22 cellular contexts compared by ENCODE assay signal in genomic region chrX:112025753-112026152, GRCh38. TPM values are rescaled to one million over a fixed set of nuclear protein-coding genes. Genes with fewer than 3 reads are reported as not detected.
DNase-seq lines count a peak whose midpoint lies in the region; ATAC-seq and TF ChIP-seq lines count a peak whose summit lies in the region.
"Had no signal": no experiment of that assay in that cellular context is flagged by ENCODE, and none has a peak within 500 bp of the region (broad histone marks: within the 10 kb centered on the region; RNA-seq: fewer than 3 reads in every experiment).

No MANE protein-coding gene starts in this region.

- H3K27ac ChIP-seq in ovary: no peak overlapping the region
- H3K27ac ChIP-seq: colonic mucosa, KMS-11, prostate gland, upper lobe of left lung had no signal

- no peaks in the 10 kb centered on the region for H3K9me3 Mint-ChIP-seq in stimulated activated effector memory CD8-positive, alpha-beta T cell treated with anti-CD3 and anti-CD28 coated beads, Interleukin-12 subunit alpha, Interleukin-12 subunit beta, amount 100 ng/mL, for 72 hours
- H3K9me3 Mint-ChIP-seq: activated naive CD4-positive, alpha-beta T cell treated with anti-CD3 and anti-CD28 coated beads for 36 hours had no signal

- no peaks in the 10 kb centered on the region for H3K36me3 Mint-ChIP-seq in stimulated activated effector memory CD8-positive, alpha-beta T cell treated with anti-CD3 and anti-CD28 coated beads, Interleukin-12 subunit alpha, Interleukin-12 subunit beta, amount 100 ng/mL, for 72 hours
- H3K36me3 Mint-ChIP-seq: naive B cell had no signal

- intact Hi-C loops in ovary (cut with DNase I): no loop called here

- POLR2A ChIA-PET in HEK293T (lab: Yijun Ruan, JAX): no interaction called here

- H3K27ac Mint-ChIP-seq in stimulated activated effector memory CD8-positive, alpha-beta T cell treated with anti-CD3 and anti-CD28 coated beads, Interleukin-12 subunit alpha, Interleukin-12 subunit beta, amount 100 ng/mL, for 72 hours: no peak overlapping the region
- H3K27ac Mint-ChIP-seq: activated naive CD4-positive, alpha-beta T cell treated with anti-CD3 and anti-CD28 coated beads for 36 hours; naive B cell had no signal

- DNase-seq in stimulated activated effector memory CD8-positive, alpha-beta T cell treated with anti-CD3 and anti-CD28 coated beads, Interleukin-12 subunit alpha, Interleukin-12 subunit beta, amount 100 ng/mL, for 72 hours (ENCODE audit: low spot score in 2 of 2): no peak
- no peak for DNase-seq in HEK293T (ENCODE audit: extremely low spot score)
- DNase-seq in ovary: no peak
- no peak for DNase-seq in COLO668 (lab: John Stamatoyannopoulos, UW; ENCODE audit: unreplicated experiment)
- DNase-seq: activated CD4-positive, CD25-positive, alpha-beta regulatory T cell; activated naive CD4-positive, alpha-beta T cell treated with anti-CD3 and anti-CD28 coated beads for 36 hours; colonic mucosa; DMS79 treated with DMSO at 0.1 percent for 48 hours; naive B cell; NCI-H1105; NK-92 treated with Interleukin-12 subunit alpha and Interleukin-12 subunit beta, amount 100 ng/mL, for 24 hours; stimulated activated naive CD4-positive, alpha-beta T cell; upper lobe of left lung had no signal

- peak; percentile 84 for ATAC-seq in GM18499 (IDR thresholded peaks at IDR 0.05; ENCODE audit: insufficient read depth, unreplicated experiment)
- ATAC-seq in GM19351 (IDR thresholded peaks at IDR 0.05; ENCODE audit: unreplicated experiment): peak; percentile 91
- peak; percentile 66 for ATAC-seq in HG02759 (IDR thresholded peaks at IDR 0.05; ENCODE audit: unreplicated experiment)
- peak; percentile 78 for ATAC-seq in HG03378 (IDR thresholded peaks at IDR 0.05; ENCODE audit: unreplicated experiment)
- ATAC-seq in stimulated activated effector memory CD8-positive, alpha-beta T cell treated with anti-CD3 and anti-CD28 coated beads, Interleukin-12 subunit alpha, Interleukin-12 subunit beta, amount 100 ng/mL, for 72 hours: no peak

- no peak for TF ChIP-seq CTCF in ovary (IDR thresholded peaks at IDR 0.05)

- H3K27me3 ChIP-seq in ovary: no peaks in the 10 kb centered on the region
- H3K27me3 ChIP-seq: colonic mucosa, upper lobe of left lung had no signal

- no peak overlapping the region for H3K4me3 ChIP-seq in ovary
- H3K4me3 ChIP-seq: colonic mucosa, lung, prostate gland, upper lobe of left lung had no signal

- 73 to 88% (median 84%) methylated on average over 1 of the region's 1 CpG for WGBS in ovary, 3 donors

- no peaks in the 10 kb centered on the region for H3K36me3 ChIP-seq in ovary
- H3K36me3 ChIP-seq: colonic mucosa, prostate gland, upper lobe of left lung had no signal

- H3K4me3 Mint-ChIP-seq in stimulated activated effector memory CD8-positive, alpha-beta T cell treated with anti-CD3 and anti-CD28 coated beads, Interleukin-12 subunit alpha, Interleukin-12 subunit beta, amount 100 ng/mL, for 72 hours: no peak overlapping the region
- H3K4me3 Mint-ChIP-seq: activated naive CD4-positive, alpha-beta T cell treated with anti-CD3 and anti-CD28 coated beads for 36 hours; naive B cell had no signal

- TF ChIP-seq EP300 in ovary (IDR thresholded peaks at IDR 0.05): no peak

- H3K4me1 ChIP-seq in ovary (ENCODE audit: insufficient read depth): no peaks in the 10 kb centered on the region
- H3K4me1 ChIP-seq: colonic mucosa, prostate gland, upper lobe of left lung had no signal

- no peaks in the 10 kb centered on the region for H3K4me1 Mint-ChIP-seq in stimulated activated effector memory CD8-positive, alpha-beta T cell treated with anti-CD3 and anti-CD28 coated beads, Interleukin-12 subunit alpha, Interleukin-12 subunit beta, amount 100 ng/mL, for 72 hours
- H3K4me1 Mint-ChIP-seq: naive B cell had no signal

- CTCF ChIA-PET in HEK293T (lab: Yijun Ruan, JAX): no interaction called here

- no peak for TF ChIP-seq POLR2A in ovary (IDR thresholded peaks at IDR 0.05)

- H3K9me3 ChIP-seq in ovary: no peaks in the 10 kb centered on the region
- H3K9me3 ChIP-seq: colonic mucosa, prostate gland, upper lobe of left lung had no signal

TF ChIP-seq in HEK293T, 16 proteins besides CTCF, POLR2A, EP300 and RAD21:
- TF ChIP-seq TARDBP (IDR thresholded peaks at IDR 0.05) (no peak), LEF1 (IDR thresholded peaks at IDR 0.05; ENCODE audit: borderline replicate concordance) (no peak), FOXK2 (IDR thresholded peaks at IDR 0.05) (no peak), L3MBTL2 (conservative IDR thresholded peaks at IDR 0.05) (no peak), SP1 (IDR thresholded peaks at IDR 0.05) (no peak), SUZ12 (IDR thresholded peaks at IDR 0.05) (no peak), HDGF (IDR thresholded peaks at IDR 0.05; ENCODE audit: borderline replicate concordance) (no peak), NFRKB (IDR thresholded peaks at IDR 0.05) (no peak), FOXA1 (IDR thresholded peaks at IDR 0.05) (no peak), ELF4 (IDR thresholded peaks at IDR 0.05) (no peak), BHLHE40 (IDR thresholded peaks at IDR 0.05; ENCODE audit: borderline replicate concordance) (no peak), CTBP1 (IDR thresholded peaks at IDR 0.05; ENCODE audit: borderline replicate concordance) (no peak), PKNOX1 (IDR thresholded peaks at IDR 0.05) (no peak), ZNF384 (IDR thresholded peaks at IDR 0.05) (no peak), FOXM1 (IDR thresholded peaks at IDR 0.05; ENCODE audit: borderline replicate concordance) (no peak), ARNT (IDR thresholded peaks at IDR 0.05) (no peak)

RNA-seq across cellular contexts. Expression of gene TRPC5, which starts 56.8 kb away (rescaled TPM):
- not detected for total RNA-seq in ovary
- not detected for polyA plus RNA-seq in ovary
- total RNA-seq: A673; activated naive CD4-positive, alpha-beta T cell treated with anti-CD3 and anti-CD28 coated beads for 36 hours; colonic mucosa; lung; T-helper 1 cell treated with Interleukin-12 subunit alpha and Interleukin-12 subunit beta and Interleukin-4 antibody, amounts not matched to agents 30 ng/mL and 1 ng/mL, for 36 hours; upper lobe of left lung had no signal
- polyA plus RNA-seq: lung had no signal

RNA-seq across cellular contexts. Expression of gene RTL4, which starts 57.1 kb away (rescaled TPM):
- not detected for total RNA-seq in ovary
- not detected for polyA plus RNA-seq in ovary
- total RNA-seq: A673; activated naive CD4-positive, alpha-beta T cell treated with anti-CD3 and anti-CD28 coated beads for 36 hours; colonic mucosa; lung; T-helper 1 cell treated with Interleukin-12 subunit alpha and Interleukin-12 subunit beta and Interleukin-4 antibody, amounts not matched to agents 30 ng/mL and 1 ng/mL, for 36 hours; upper lobe of left lung had no signal
- polyA plus RNA-seq: lung had no signal
